Comparison of ENCODE assay signal across 15 cellular contexts in the genomic region with DNA sequence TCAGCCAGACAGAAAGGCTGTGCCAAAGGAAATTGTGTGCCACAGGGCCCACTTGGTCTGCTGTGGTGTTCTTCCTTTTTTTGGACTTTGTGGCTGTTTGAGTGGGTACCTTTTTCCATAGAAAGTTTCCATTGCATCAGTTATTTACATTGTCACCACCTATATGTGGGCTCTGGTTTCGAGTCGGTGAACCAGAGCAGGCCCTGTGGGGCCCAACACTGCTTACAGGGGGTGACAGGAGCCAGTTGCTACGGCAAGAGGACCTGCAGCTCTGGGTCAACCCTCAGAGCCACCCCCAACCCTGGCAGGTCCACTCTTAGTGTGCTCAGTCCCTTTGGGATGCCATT.
DNase-seq lines count a peak whose midpoint lies in the region; ATAC-seq and TF ChIP-seq lines count a peak whose summit lies in the region.
"Had no signal": no experiment of that assay in that cellular context is flagged by ENCODE, and none has a peak within 500 bp of the region (broad histone marks: within the 10 kb centered on the region; RNA-seq: fewer than 3 reads in every experiment).

No MANE protein-coding gene starts in this region.

- H3K27me3 ChIP-seq in OCI-LY3 (ENCODE audit: low read depth, low read length) (no peaks in the 10 kb centered on the region), testis (no peaks in the 10 kb centered on the region)
- H3K27me3 ChIP-seq: neural progenitor cell, stomach had no signal

- H2AFZ ChIP-seq in OCI-LY3 (ENCODE audit: low read depth, low read length) = no peak overlapping the region
- H2AFZ ChIP-seq: neural progenitor cell had no signal

- H3K9me3 ChIP-seq in OCI-LY3 (ENCODE audit: insufficient read depth, low read length) = no peaks in the 10 kb centered on the region
- no peaks in the 10 kb centered on the region for H3K9me3 ChIP-seq in testis
- H3K9me3 ChIP-seq: Caco-2, stomach had no signal

- intact Hi-C loops in activated CD4-positive, alpha-beta T cell treated with anti-CD3 and anti-CD28 coated beads, Interleukin-2, amount 10 ng/mL, durations not matched to agents 24 days and 14 days (cut with micrococcal nuclease) = loop anchor here (1.0 to 5.0 kb wide), 3 partner anchors 9 to 34 kb away; no protein-coding TSS in a partner anchor
- intact Hi-C loops in testis (cut with DNase I; ENCODE audit: low total_unique reads) = no loop called here

- H3K36me3 Mint-ChIP-seq in activated CD4-positive, alpha-beta T cell treated with anti-CD3 and anti-CD28 coated beads, Interleukin-2, amount 10 ng/mL, durations not matched to agents 24 days and 14 days (ENCODE audit: low read depth) = peaks cover 31% of the 10 kb centered on the region
- H3K36me3 Mint-ChIP-seq: neural progenitor cell had no signal

- no peak overlapping the region for H3K4me3 Mint-ChIP-seq in activated CD4-positive, alpha-beta T cell treated with anti-CD3 and anti-CD28 coated beads, Interleukin-2, amount 10 ng/mL, durations not matched to agents 24 days and 14 days
- H3K4me3 Mint-ChIP-seq: memory B cell, neural progenitor cell had no signal

- no peak overlapping the region for H3K27ac Mint-ChIP-seq in activated CD4-positive, alpha-beta T cell treated with anti-CD3 and anti-CD28 coated beads, Interleukin-2, amount 10 ng/mL, durations not matched to agents 24 days and 14 days
- H3K27ac Mint-ChIP-seq: memory B cell, neural progenitor cell had no signal

- H3K36me3 ChIP-seq in OCI-LY3 (replicated peaks; ENCODE audit: low read depth, low read length) (peaks cover 10% of the 10 kb centered on the region), testis (ENCODE audit: low read depth, missing control alignments) (no peaks in the 10 kb centered on the region)
- H3K36me3 ChIP-seq: neural progenitor cell, stomach had no signal

- ATAC-seq in GM18511 (IDR thresholded peaks at IDR 0.05; ENCODE audit: unreplicated experiment) = peak; percentile 50

- H3K4me1 ChIP-seq in OCI-LY3 (ENCODE audit: low read length) = peaks cover 59% of the 10 kb centered on the region
- H3K4me1 ChIP-seq in testis = no peaks in the 10 kb centered on the region
- H3K4me1 ChIP-seq: Caco-2, stomach had no signal

- H3K27ac ChIP-seq in OCI-LY3 (ENCODE audit: low read length) (peak overlapping the region; percentile 53), testis (no peak overlapping the region)
- H3K27ac ChIP-seq: epithelial cell of prostate, neural progenitor cell, stomach had no signal

- TF ChIP-seq CTCF in OCI-LY3 (IDR thresholded peaks at IDR 0.05; ENCODE audit: low read depth, low read length) (no peak), testis (IDR thresholded peaks at IDR 0.05) (no peak)

- H4K20me1 ChIP-seq in OCI-LY3 (ENCODE audit: insufficient read depth, low read length) = peaks cover 98% of the 10 kb centered on the region

- no peak overlapping the region for H3K9ac ChIP-seq in OCI-LY3 (ENCODE audit: low read length)
- H3K9ac ChIP-seq: neural progenitor cell had no signal

- no peaks in the 10 kb centered on the region for H3K27me3 Mint-ChIP-seq in activated CD4-positive, alpha-beta T cell treated with anti-CD3 and anti-CD28 coated beads, Interleukin-2, amount 10 ng/mL, durations not matched to agents 24 days and 14 days
- H3K27me3 Mint-ChIP-seq: memory B cell had no signal

- no peak for TF ChIP-seq POLR2A in testis (IDR thresholded peaks at IDR 0.05)

- H3K79me2 ChIP-seq in OCI-LY3 (ENCODE audit: low read length) = peaks cover 100% of the 10 kb centered on the region

- DNase-seq in activated CD4-positive, alpha-beta T cell treated with anti-CD3 and anti-CD28 coated beads, Interleukin-2, amount 10 ng/mL, durations not matched to agents 24 days and 14 days = peak; percentile 66
- no peak for DNase-seq in activated CD4-positive, alpha-beta T cell treated with anti-CD3 and anti-CD28 coated beads, Interleukin-2, amount 50 U/mL, for 4 hours
- peak; percentile 60 for DNase-seq in stimulated activated CD4-positive, alpha-beta T cell treated with anti-CD3 and anti-CD28 coated beads, Interleukin-1b, Interleukin-23, amount 100 ng/mL, for 48 hours
- DNase-seq in AG08395 (ENCODE audit: low spot score) (no peak), cerebellum (ENCODE audit: low spot score) (no peak), testis (no peak)
- DNase-seq: Caco-2, NCI-H1092 treated with DMSO at 0.1 percent for 48 hours, NCI-H2171 treated with DMSO at 0.1 percent for 48 hours, stomach had no signal

- H3K4me1 Mint-ChIP-seq in activated CD4-positive, alpha-beta T cell treated with anti-CD3 and anti-CD28 coated beads, Interleukin-2, amount 10 ng/mL, durations not matched to agents 24 days and 14 days = peaks cover 45% of the 10 kb centered on the region

- 83 to 86% methylated on average over 3 of the region's 3 CpGs for WGBS in testis, 2 donors

- H3K4me3 ChIP-seq in OCI-LY3 (ENCODE audit: low read length) = no peak overlapping the region
- no peak overlapping the region for H3K4me3 ChIP-seq in testis
- H3K4me3 ChIP-seq: neural progenitor cell, stomach had no signal

- no peaks in the 10 kb centered on the region for H3K9me3 Mint-ChIP-seq in activated CD4-positive, alpha-beta T cell treated with anti-CD3 and anti-CD28 coated beads, Interleukin-2, amount 10 ng/mL, durations not matched to agents 24 days and 14 days
- H3K9me3 Mint-ChIP-seq: memory B cell, neural progenitor cell had no signal

- peak overlapping the region; percentile 22; the same call in 1 of the 2 replicates for H3K4me2 ChIP-seq in OCI-LY3 (ENCODE audit: low read length)
- H3K4me2 ChIP-seq: neural progenitor cell had no signal

Comparison
In these comparisons a context has a peak if more than half of its experiments do, and no peak if none do; other contexts are left out.
1. DNase-seq: peak in activated CD4-positive, alpha-beta T cell treated with anti-CD3 and anti-CD28 coated beads, Interleukin-2, amount 10 ng/mL, durations not matched to agents 24 days and 14 days (single experiment) and stimulated activated CD4-positive, alpha-beta T cell treated with anti-CD3 and anti-CD28 coated beads, Interleukin-1b, Interleukin-23, amount 100 ng/mL, for 48 hours (single experiment); none in activated CD4-positive, alpha-beta T cell treated with anti-CD3 and anti-CD28 coated beads, Interleukin-2, amount 50 U/mL, for 4 hours (0 of 2), AG08395 (single experiment), cerebellum (single experiment) and testis (single experiment).